In genomic region chr3:194314669-194315068, GRCh38 we compare ENCODE assay signal across 11 cellular contexts. TPM values are rescaled to one million over a fixed set of nuclear protein-coding genes. Genes with fewer than 3 reads are reported as not detected.
DNase-seq lines count a peak whose midpoint lies in the region; ATAC-seq, FAIRE-seq and TF ChIP-seq lines count a peak whose summit lies in the region.
"Had no signal": no experiment of that assay in that cellular context is flagged by ENCODE, and none has a peak within 500 bp of the region (broad histone marks: within the 10 kb centered on the region; RNA-seq: fewer than 3 reads in every experiment).

No MANE protein-coding gene starts in this region.

- H3K4me1 Mint-ChIP-seq in activated naive CD8-positive, alpha-beta T cell (ENCODE audit: low read depth) = peaks cover 6% of the 10 kb centered on the region
- peaks cover 18% of the 10 kb centered on the region for H3K4me1 Mint-ChIP-seq in activated naive CD8-positive, alpha-beta T cell treated with anti-CD3 and anti-CD28 coated beads, Interleukin-2, amount 50 U/mL, for 24 hours
- H3K4me1 Mint-ChIP-seq in astrocyte (ENCODE audit: low read depth, unreplicated experiment) = peaks cover 11% of the 10 kb centered on the region
- H3K4me1 Mint-ChIP-seq in activated T-helper 2 cell treated with anti-CD3 and anti-CD28 coated beads, Interferon-gamma antibody, Interleukin-2, Interleukin-4, amounts not matched to agents 10 μg/mL and 5 μg/mL and 100 μg/mL, durations not matched to agents 14 hours and 24 hours and 36 hours (ENCODE audit: low read depth) = peaks cover 35% of the 10 kb centered on the region

- peaks cover 14% of the 10 kb centered on the region for H3K4me1 ChIP-seq in astrocyte (ENCODE audit: insufficient read depth, low read length)
- H3K4me1 ChIP-seq in muscle layer of colon (ENCODE audit: insufficient read depth, low read length) = peaks cover 46% of the 10 kb centered on the region
- H3K4me1 ChIP-seq in transverse colon = peaks cover 4 to 28% (median 21%) of the 10 kb centered on the region in 4 donors
- peaks cover 4 to 11% of the 10 kb centered on the region in 2 donors for H3K4me1 ChIP-seq in ascending aorta

- no peak for TF ChIP-seq CTCF in astrocyte (IDR thresholded peaks at IDR 0.05; ENCODE audit: insufficient read depth, low read depth, low read length)
- TF ChIP-seq CTCF in transverse colon (IDR thresholded peaks at IDR 0.05) = no peak
- no peak for TF ChIP-seq CTCF in ascending aorta (IDR thresholded peaks at IDR 0.05)

- peaks cover 8% of the 10 kb centered on the region for H3K9me3 Mint-ChIP-seq in activated naive CD8-positive, alpha-beta T cell (ENCODE audit: low read depth)
- H3K9me3 Mint-ChIP-seq in activated naive CD8-positive, alpha-beta T cell treated with anti-CD3 and anti-CD28 coated beads, Interleukin-2, amount 50 U/mL, for 24 hours = no peaks in the 10 kb centered on the region
- peaks cover 14% of the 10 kb centered on the region for H3K9me3 Mint-ChIP-seq in astrocyte (ENCODE audit: unreplicated experiment)
- H3K9me3 Mint-ChIP-seq in activated T-helper 2 cell treated with anti-CD3 and anti-CD28 coated beads, Interferon-gamma antibody, Interleukin-2, Interleukin-4, amounts not matched to agents 10 μg/mL and 5 μg/mL and 100 μg/mL, durations not matched to agents 14 hours and 24 hours and 36 hours = peaks cover 12% of the 10 kb centered on the region

- 85% methylated on average over 10 of the region's 10 CpGs; no CpG with 5 or more reads in 1 of the 2 donors for WGBS in transverse colon (ENCODE audit: low coverage in 1 of 2), 2 donors

- H3K27me3 ChIP-seq in astrocyte (ENCODE audit: insufficient read depth, low read length) (peaks cover 59% of the 10 kb centered on the region), muscle layer of colon (ENCODE audit: control insufficient read depth in 1 of 2, insufficient read depth in 2 of 2, low read length in 2 of 2) (no peaks in the 10 kb centered on the region), transverse colon (peaks cover 11% of the 10 kb centered on the region), ascending aorta (no peaks in the 10 kb centered on the region)
- H3K27me3 ChIP-seq: right lobe of liver had no signal

- H3K9ac ChIP-seq in astrocyte (ENCODE audit: low read length) (peak overlapping the region; percentile 77), muscle layer of colon (ENCODE audit: low read length) (peak overlapping the region; percentile 18)

- H3K27ac Mint-ChIP-seq in activated naive CD8-positive, alpha-beta T cell = no peak overlapping the region
- H3K27ac Mint-ChIP-seq in activated naive CD8-positive, alpha-beta T cell treated with anti-CD3 and anti-CD28 coated beads, Interleukin-2, amount 50 U/mL, for 24 hours = no peak overlapping the region
- H3K27ac Mint-ChIP-seq in astrocyte (ENCODE audit: unreplicated experiment) = no peak overlapping the region
- H3K27ac Mint-ChIP-seq in activated T-helper 2 cell treated with anti-CD3 and anti-CD28 coated beads, Interferon-gamma antibody, Interleukin-2, Interleukin-4, amounts not matched to agents 10 μg/mL and 5 μg/mL and 100 μg/mL, durations not matched to agents 14 hours and 24 hours and 36 hours = no peak overlapping the region

- no peak for ATAC-seq in activated naive CD8-positive, alpha-beta T cell treated with anti-CD3 and anti-CD28 coated beads, Interleukin-2, amount 50 U/mL, for 24 hours

- no peak overlapping the region for H2AFZ ChIP-seq in astrocyte (ENCODE audit: low read depth, low read length)

- H3K36me3 Mint-ChIP-seq in activated naive CD8-positive, alpha-beta T cell = no peaks in the 10 kb centered on the region
- H3K36me3 Mint-ChIP-seq in activated naive CD8-positive, alpha-beta T cell treated with anti-CD3 and anti-CD28 coated beads, Interleukin-2, amount 50 U/mL, for 24 hours (ENCODE audit: low read depth) = no peaks in the 10 kb centered on the region
- H3K36me3 Mint-ChIP-seq in astrocyte (ENCODE audit: low read depth, unreplicated experiment) = peaks cover 2% of the 10 kb centered on the region
- H3K36me3 Mint-ChIP-seq in activated T-helper 2 cell treated with anti-CD3 and anti-CD28 coated beads, Interferon-gamma antibody, Interleukin-2, Interleukin-4, amounts not matched to agents 10 μg/mL and 5 μg/mL and 100 μg/mL, durations not matched to agents 14 hours and 24 hours and 36 hours (ENCODE audit: low read depth) = no peaks in the 10 kb centered on the region

- no peaks in the 10 kb centered on the region for H3K79me2 ChIP-seq in astrocyte (ENCODE audit: insufficient read depth, low read length)

- intact Hi-C loops in transverse colon (cut with DNase I; ENCODE audit: low total_unique reads) = loop anchor here (5.0 to 10.0 kb wide), 2 partner anchors 230 to 532 kb away; no protein-coding TSS in a partner anchor
- intact Hi-C loops in ascending aorta (cut with DNase I) = loop anchor here (1.0 to 10.0 kb wide), 7 partner anchors 14 to 647 kb away; no protein-coding TSS in a partner anchor
- intact Hi-C loops in activated T-helper 2 cell treated with anti-CD3 and anti-CD28 coated beads, Interferon-gamma antibody, Interleukin-2, Interleukin-4, amounts not matched to agents 10 μg/mL and 5 μg/mL and 100 μg/mL, durations not matched to agents 14 hours and 24 hours and 36 hours (cut with micrococcal nuclease) = loop anchor here (2.0 to 5.0 kb wide), 2 partner anchors 526 to 647 kb away; no protein-coding TSS in a partner anchor

- H3K4me3 ChIP-seq in astrocyte (ENCODE audit: insufficient read depth, low read depth, low read length) = peak overlapping the region; percentile 50
- peak overlapping the region in 1 of 2 donors; percentile 34 for H3K4me3 ChIP-seq in muscle layer of colon (ENCODE audit: low read depth in 1 of 2, low read length in 2 of 2)
- no peak overlapping the region for H3K4me3 ChIP-seq in transverse colon
- no peak overlapping the region for H3K4me3 ChIP-seq in ascending aorta

- H4K20me1 ChIP-seq in astrocyte (ENCODE audit: insufficient read depth, low read length) = no peaks in the 10 kb centered on the region

- DNase-seq in activated naive CD8-positive, alpha-beta T cell treated with anti-CD3 and anti-CD28 coated beads, Interleukin-2, amount 50 U/mL, for 24 hours = no peak
- no peak for DNase-seq in astrocyte (ENCODE audit: low read depth)
- no peak for DNase-seq in transverse colon
- DNase-seq in ascending aorta (ENCODE audit: low spot score in 2 of 2) = no peak
- DNase-seq in activated T-helper 2 cell treated with anti-CD3 and anti-CD28 coated beads, Interferon-gamma antibody, Interleukin-2, Interleukin-4, amounts not matched to agents 10 μg/mL and 5 μg/mL and 100 μg/mL, durations not matched to agents 14 hours and 24 hours and 36 hours (ENCODE audit: low spot score) = no peak
- DNase-seq in glomerular visceral epithelial cell (ENCODE audit: extremely low spot score) = no peak
- DNase-seq: activated naive CD4-positive, alpha-beta T cell treated with Interleukin-2 at 50 U/mL for 16 hours had no signal

- peak overlapping the region; percentile 15 for H3K4me3 Mint-ChIP-seq in activated naive CD8-positive, alpha-beta T cell
- no peak overlapping the region for H3K4me3 Mint-ChIP-seq in activated naive CD8-positive, alpha-beta T cell treated with anti-CD3 and anti-CD28 coated beads, Interleukin-2, amount 50 U/mL, for 24 hours
- H3K4me3 Mint-ChIP-seq in astrocyte (ENCODE audit: unreplicated experiment) = no peak overlapping the region
- H3K4me3 Mint-ChIP-seq in activated T-helper 2 cell treated with anti-CD3 and anti-CD28 coated beads, Interferon-gamma antibody, Interleukin-2, Interleukin-4, amounts not matched to agents 10 μg/mL and 5 μg/mL and 100 μg/mL, durations not matched to agents 14 hours and 24 hours and 36 hours (ENCODE audit: low read depth) = no peak overlapping the region

- TF ChIP-seq POLR2A in transverse colon (IDR thresholded peaks at IDR 0.05) = no peak

- peak overlapping the region; percentile 89 for H3K4me2 ChIP-seq in astrocyte (ENCODE audit: low read length)

- peaks cover 13% of the 10 kb centered on the region for H3K27me3 Mint-ChIP-seq in activated naive CD8-positive, alpha-beta T cell
- H3K27me3 Mint-ChIP-seq in activated naive CD8-positive, alpha-beta T cell treated with anti-CD3 and anti-CD28 coated beads, Interleukin-2, amount 50 U/mL, for 24 hours = peaks cover 52% of the 10 kb centered on the region
- H3K27me3 Mint-ChIP-seq in astrocyte (ENCODE audit: low read depth, unreplicated experiment) = peaks cover 83% of the 10 kb centered on the region
- peaks cover 37% of the 10 kb centered on the region for H3K27me3 Mint-ChIP-seq in activated T-helper 2 cell treated with anti-CD3 and anti-CD28 coated beads, Interferon-gamma antibody, Interleukin-2, Interleukin-4, amounts not matched to agents 10 μg/mL and 5 μg/mL and 100 μg/mL, durations not matched to agents 14 hours and 24 hours and 36 hours (ENCODE audit: low read depth)

- no peaks in the 10 kb centered on the region for H3K36me3 ChIP-seq in astrocyte (ENCODE audit: insufficient read depth, low read length)
- no peaks in the 10 kb centered on the region for H3K36me3 ChIP-seq in muscle layer of colon (ENCODE audit: insufficient read depth, low read length)
- H3K36me3 ChIP-seq in transverse colon = no peaks in the 10 kb centered on the region
- no peaks in the 10 kb centered on the region for H3K36me3 ChIP-seq in ascending aorta
- H3K36me3 ChIP-seq: right lobe of liver had no signal

- in situ Hi-C loops in transverse colon (cut with MboI; ENCODE audit: low pct_ligation_motif_present in 1 of 4, low pct_unique_long_range_greater_than_20kb in 1 of 4, low sequenced_read_pairs in 3 of 4) = loop anchor here (5.0 to 25.0 kb wide), 7 partner anchors 177 to 652 kb away; partner anchors contain the start of gene HES1 (in 1 of the 4)

- no peak for FAIRE-seq in astrocyte (lab: Jason Lieb, UNC)

- H3K27ac ChIP-seq in astrocyte (ENCODE audit: low read depth, low read length) = no peak overlapping the region
- peak overlapping the region; percentile 88 for H3K27ac ChIP-seq in muscle layer of colon (ENCODE audit: low read depth, low read length)
- peak overlapping the region in 3 of 4 donors; percentile 49 to 91 (median 69) for H3K27ac ChIP-seq in transverse colon
- no peak overlapping the region for H3K27ac ChIP-seq in ascending aorta

- no peak for TF ChIP-seq EP300 in transverse colon (IDR thresholded peaks at IDR 0.05; ENCODE audit: low read depth)

- H3K9me3 ChIP-seq in astrocyte (ENCODE audit: insufficient read depth, low read depth, low read length) (peaks cover 8% of the 10 kb centered on the region), muscle layer of colon (ENCODE audit: low read length) (no peaks in the 10 kb centered on the region), transverse colon (peaks cover 0 to 6% of the 10 kb centered on the region in 2 donors), ascending aorta (peaks cover 0 to 11% of the 10 kb centered on the region in 2 donors)
- H3K9me3 ChIP-seq: right lobe of liver had no signal

RNA-seq across cellular contexts. Expression of gene CPN2, which starts 36.5 kb away (rescaled TPM):
- total RNA-seq in astrocyte (not detected in 2 replicates), transverse colon (under 1 TPM in 1 of 4 donors, not detected in 3; 0.14 TPM), ascending aorta (not detected)
- not detected in 2 replicates for total RNA-seq in activated T-helper 2 cell treated with anti-CD3 and anti-CD28 coated beads, Interferon-gamma antibody, Interleukin-2, Interleukin-4, amounts not matched to agents 10 μg/mL and 5 μg/mL and 100 μg/mL, durations not matched to agents 14 hours and 24 hours and 36 hours
- total RNA-seq: left colon had no signal

RNA-seq across cellular contexts. Expression of gene LRRC15, which starts 54.9 kb away (rescaled TPM):
- 1.3 and 1.4 TPM in 2 replicates for total RNA-seq in astrocyte
- under 1 TPM in 2 of 4 donors, not detected in 2; 0.14 to 0.32 TPM for total RNA-seq in transverse colon
- total RNA-seq in ascending aorta = not detected
- not detected in 2 replicates for total RNA-seq in activated T-helper 2 cell treated with anti-CD3 and anti-CD28 coated beads, Interferon-gamma antibody, Interleukin-2, Interleukin-4, amounts not matched to agents 10 μg/mL and 5 μg/mL and 100 μg/mL, durations not matched to agents 14 hours and 24 hours and 36 hours

Comparison
In these comparisons a context has a peak if more than half of its experiments do, and no peak if none do; other contexts are left out.
1. H3K27ac ChIP-seq: peak in muscle layer of colon (single experiment) and transverse colon (3 of 4); none in astrocyte (single experiment) and ascending aorta (0 of 2).